ENCODE assay signal across 9 cellular contexts in the genomic region with DNA sequence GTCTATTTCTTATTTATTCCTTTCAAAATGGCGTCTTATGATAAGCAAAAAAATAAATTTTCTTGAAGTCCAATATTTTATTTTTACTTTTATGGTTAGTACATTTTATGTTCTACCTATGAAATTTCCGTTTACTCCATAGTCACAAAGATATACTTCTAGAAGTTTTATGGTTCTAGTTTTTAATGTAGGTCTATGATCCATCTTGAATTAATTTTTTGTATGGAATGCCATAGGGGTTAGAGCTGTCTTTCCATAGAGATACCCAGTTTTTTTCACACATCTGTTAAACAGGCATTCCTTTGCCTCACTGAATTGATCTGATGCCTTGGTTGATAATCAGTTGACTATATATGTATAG. TPM values are rescaled to one million over a fixed set of nuclear protein-coding genes. Genes with fewer than 3 reads are reported as not detected.
DNase-seq lines count a peak whose midpoint lies in the region; ATAC-seq and TF ChIP-seq lines count a peak whose summit lies in the region.
"Had no signal": no experiment of that assay in that cellular context is flagged by ENCODE, and none has a peak within 500 bp of the region (broad histone marks: within the 10 kb centered on the region; RNA-seq: fewer than 3 reads in every experiment).

No MANE protein-coding gene starts in this region.

- no peaks in the 10 kb centered on the region for H3K9me3 ChIP-seq in MM.1S (replicated peaks; ENCODE audit: insufficient read depth, low read length)

- H4K20me1 ChIP-seq in MM.1S (ENCODE audit: insufficient read depth, low read length): no peaks in the 10 kb centered on the region

- H3K4me1 ChIP-seq in MM.1S (ENCODE audit: low read length) (peaks cover 4% of the 10 kb centered on the region; the same call in 1 of the 2 replicates), foreskin keratinocyte (peaks cover 3% of the 10 kb centered on the region)

- H3F3A ChIP-seq in MM.1S (ENCODE audit: insufficient read depth, low read length): peaks cover 6% of the 10 kb centered on the region

- peaks cover 4 to 12% of the 10 kb centered on the region in 2 donors for H3K4me1 Mint-ChIP-seq in effector memory CD8-positive, alpha-beta T cell (ENCODE audit: low read depth in 2 of 2)
- H3K4me1 Mint-ChIP-seq in osteocyte (ENCODE audit: unreplicated experiment): peaks cover 20% of the 10 kb centered on the region

- peak overlapping the region; percentile 13; the same call in 1 of the 2 replicates for H3K9ac ChIP-seq in MM.1S (ENCODE audit: low read length)

- H3K36me3 Mint-ChIP-seq in effector memory CD8-positive, alpha-beta T cell (ENCODE audit: insufficient read depth): no peaks in the 10 kb centered on the region
- no peaks in the 10 kb centered on the region for H3K36me3 Mint-ChIP-seq in osteocyte (ENCODE audit: unreplicated experiment)

- peak overlapping the region; percentile 78 for H3K4me2 ChIP-seq in MM.1S (ENCODE audit: low read depth, low read length)

- H3K9me2 ChIP-seq in MM.1S (replicated peaks; ENCODE audit: insufficient read depth, low read length): no peaks in the 10 kb centered on the region

- ATAC-seq in effector memory CD8-positive, alpha-beta T cell (replicated peaks): no peak
- ATAC-seq in GM19463 (IDR thresholded peaks at IDR 0.05; ENCODE audit: unreplicated experiment) (no peak), foreskin keratinocyte (no peak), GM21576 (IDR thresholded peaks at IDR 0.05; ENCODE audit: unreplicated experiment) (no peak)

- peaks cover 29 to 39% of the 10 kb centered on the region in 2 donors for H3K27me3 Mint-ChIP-seq in effector memory CD8-positive, alpha-beta T cell
- no peaks in the 10 kb centered on the region for H3K27me3 Mint-ChIP-seq in osteocyte (ENCODE audit: unreplicated experiment)

- peaks cover 0 to 1% of the 10 kb centered on the region in 2 donors for H3K9me3 Mint-ChIP-seq in effector memory CD8-positive, alpha-beta T cell
- no peaks in the 10 kb centered on the region for H3K9me3 Mint-ChIP-seq in osteocyte (ENCODE audit: unreplicated experiment)

- no peak overlapping the region for H3K27ac Mint-ChIP-seq in effector memory CD8-positive, alpha-beta T cell
- H3K27ac Mint-ChIP-seq in osteocyte (ENCODE audit: unreplicated experiment): no peak overlapping the region

- DNase-seq in AG10803 (ENCODE audit: low read depth): no peak
- no peak for DNase-seq in MM.1S
- no peak for DNase-seq in effector memory CD8-positive, alpha-beta T cell
- DNase-seq in osteocyte (ENCODE audit: extremely low spot score, unreplicated experiment): no peak
- DNase-seq in foreskin keratinocyte: no peak
- no peak for DNase-seq in activated CD4-positive, alpha-beta T cell treated with anti-CD3 and anti-CD28 coated beads, Interleukin-2, amount 50 U/mL, for 48 hours

- no peaks in the 10 kb centered on the region for H3K27me3 ChIP-seq in MM.1S (replicated peaks; ENCODE audit: insufficient read depth, low read length)
- peaks cover 57% of the 10 kb centered on the region for H3K27me3 ChIP-seq in foreskin keratinocyte

- no peak overlapping the region; the same call in 1 of the 2 replicates for H3K27ac ChIP-seq in MM.1S (ENCODE audit: low read length)
- no peak overlapping the region for H3K27ac ChIP-seq in foreskin keratinocyte

- H3K4me3 ChIP-seq in AG10803 (ENCODE audit: low read length): peak overlapping the region; percentile 73
- peak overlapping the region; percentile 45 for H3K4me3 ChIP-seq in MM.1S (ENCODE audit: low read length)

- no peaks in the 10 kb centered on the region for H3K79me2 ChIP-seq in MM.1S (ENCODE audit: low read length)

- H2AFZ ChIP-seq in MM.1S (ENCODE audit: low read length): peak overlapping the region; percentile 42

- no peaks in the 10 kb centered on the region for H3K36me3 ChIP-seq in MM.1S (replicated peaks; ENCODE audit: insufficient read depth, low read length)

- no peak for TF ChIP-seq CTCF in AG10803 (conservative IDR thresholded peaks at IDR 0.05; ENCODE audit: low read length)
- TF ChIP-seq CTCF in MM.1S (IDR thresholded peaks at IDR 0.05; ENCODE audit: low read length): no peak
- no peak for TF ChIP-seq CTCF in osteocyte (IDR thresholded peaks at IDR 0.05)
- no peak for TF ChIP-seq CTCF in foreskin keratinocyte (conservative IDR thresholded peaks at IDR 0.05)

- peak overlapping the region; percentile 61 to 71 for H3K4me3 Mint-ChIP-seq in effector memory CD8-positive, alpha-beta T cell
- H3K4me3 Mint-ChIP-seq in osteocyte (ENCODE audit: unreplicated experiment): peak overlapping the region; percentile 83

RNA-seq across cellular contexts. Expression of a gene that starts 24.9 kb away (rescaled TPM):
- total RNA-seq in osteocyte (not detected in 2 replicates), foreskin keratinocyte (not detected in 2 replicates)
- not detected in 2 replicates for polyA plus RNA-seq in foreskin keratinocyte
- total RNA-seq: HT1080 had no signal
